ENCODE assay signal across 8 cellular contexts in genomic region chr2:96205238-96205637, GRCh38. TPM values are rescaled to one million over a fixed set of nuclear protein-coding genes. Genes with fewer than 3 reads are reported as not detected.
A peak's percentile ranks its signal among the peaks of the same experiment; 100 is the strongest.
DNase-seq lines count a peak whose midpoint lies in the region; ATAC-seq and TF ChIP-seq lines count a peak whose summit lies in the region.

No MANE protein-coding gene starts in this region.

- H3K79me2 ChIP-seq in OCI-LY3 (ENCODE audit: low read length) = peaks cover 95% of the 10 kb centered on the region

- intact Hi-C loops in esophagus muscularis mucosa (cut with DNase I) = no loop called here
- intact Hi-C loops in sigmoid colon (cut with DNase I) = loop anchor here (5.0 kb wide), 1 partner anchor 332 kb away; the partner anchor contains the start of gene ARID5A

- H3K4me1 ChIP-seq in OCI-LY3 (ENCODE audit: low read length) (peaks cover 59% of the 10 kb centered on the region), esophagus muscularis mucosa (peaks cover 62 to 87% (median 84%) of the 10 kb centered on the region in 4 donors), sigmoid colon (peaks cover 0 to 82% (median 71%) of the 10 kb centered on the region in 4 donors)

- 22% methylated on average over 4 of the region's 4 CpGs for WGBS in esophagus muscularis mucosa
- 55 to 57% methylated on average over 4 of the region's 4 CpGs for WGBS in sigmoid colon, 2 donors

- peaks cover 72% of the 10 kb centered on the region for H4K20me1 ChIP-seq in OCI-LY3 (ENCODE audit: insufficient read depth, low read length)

- H3K36me3 ChIP-seq in OCI-LY3 (replicated peaks; ENCODE audit: low read depth, low read length) = peaks cover 11% of the 10 kb centered on the region
- H3K36me3 ChIP-seq in esophagus muscularis mucosa = no peaks in the 10 kb centered on the region
- H3K36me3 ChIP-seq in sigmoid colon = no peaks in the 10 kb centered on the region

- TF ChIP-seq CTCF in GM12864 (IDR thresholded peaks at IDR 0.05; ENCODE audit: low read depth, low read length, missing control alignments) (no peak), OCI-LY3 (IDR thresholded peaks at IDR 0.05; ENCODE audit: low read depth, low read length) (no peak), esophagus muscularis mucosa (IDR thresholded peaks at IDR 0.05) (no peak), sigmoid colon (IDR thresholded peaks at IDR 0.05) (no peak)

- H3K4me2 ChIP-seq in OCI-LY3 (ENCODE audit: low read length) = peak overlapping the region; percentile 19

- H3K27ac ChIP-seq in OCI-LY3 (ENCODE audit: low read length) = no peak overlapping the region
- peak overlapping the region; percentile 71 to 78 (median 72) for H3K27ac ChIP-seq in esophagus muscularis mucosa (replicated peaks in 1 of 4)
- H3K27ac ChIP-seq in sigmoid colon = peak overlapping the region; percentile 56 to 71 (median 66)

- H3K4me3 ChIP-seq in GM12864 (ENCODE audit: low read depth, low read length) (peak overlapping the region; percentile 26; the same call in 1 of the 2 replicates), OCI-LY3 (ENCODE audit: low read length) (no peak overlapping the region), esophagus muscularis mucosa (peak overlapping the region in 3 of 4 donors; percentile 23 to 33 (median 27)), sigmoid colon (no peak overlapping the region)

- H3K27me3 ChIP-seq in OCI-LY3 (ENCODE audit: low read depth, low read length) = no peaks in the 10 kb centered on the region
- no peaks in the 10 kb centered on the region for H3K27me3 ChIP-seq in esophagus muscularis mucosa
- H3K27me3 ChIP-seq in sigmoid colon = no peaks in the 10 kb centered on the region

- no peak overlapping the region for H2AFZ ChIP-seq in OCI-LY3 (ENCODE audit: low read depth, low read length)

- no peak for ATAC-seq in GM21576 (IDR thresholded peaks at IDR 0.05; ENCODE audit: unreplicated experiment)
- ATAC-seq in GM21526 (IDR thresholded peaks at IDR 0.05; ENCODE audit: low FRiP score, unreplicated experiment) = no peak

- TF ChIP-seq POLR2A in esophagus muscularis mucosa (IDR thresholded peaks at IDR 0.05; ENCODE audit: low read depth) (no peak), sigmoid colon (IDR thresholded peaks at IDR 0.05) (no peak)

- TF ChIP-seq EP300 in esophagus muscularis mucosa (IDR thresholded peaks at IDR 0.05) (no peak), sigmoid colon (IDR thresholded peaks at IDR 0.05) (no peak)

- no peaks in the 10 kb centered on the region for H3K9me3 ChIP-seq in OCI-LY3 (ENCODE audit: insufficient read depth, low read length)
- H3K9me3 ChIP-seq in esophagus muscularis mucosa = no peaks in the 10 kb centered on the region
- H3K9me3 ChIP-seq in sigmoid colon = no peaks in the 10 kb centered on the region

- no peak overlapping the region for H3K9ac ChIP-seq in OCI-LY3 (ENCODE audit: low read length)

- DNase-seq in GM12864 (ENCODE audit: low read depth) = no peak
- DNase-seq in esophagus muscularis mucosa (ENCODE audit: extremely low spot score) = no peak
- DNase-seq in sigmoid colon = no peak
- no peak for DNase-seq in stimulated activated CD4-positive, alpha-beta T cell treated with anti-CD3 and anti-CD28 coated beads, Interleukin-2, amount 100 ng/mL, for 48 hours
- no peak for DNase-seq in activated CD4-positive, alpha-beta T cell treated with anti-CD3 and anti-CD28 coated beads, Interleukin-2, amount 50 U/mL, for 48 hours

RNA-seq across cellular contexts. Expression of gene STARD7, which starts 3.4 kb away (rescaled TPM):
- total RNA-seq in esophagus muscularis mucosa = 100 to 1,000 TPM in 1 of 4 donors, 10 to 100 TPM in 3; 85.0 to 110 (median 92.2) TPM
- 10 to 100 TPM; 50.4 to 88.5 (median 73.1) TPM for total RNA-seq in sigmoid colon
- 10 to 100 TPM; 39.6 to 74.6 (median 40.5) TPM for polyA plus RNA-seq in sigmoid colon

RNA-seq across cellular contexts. Expression of gene DUSP2, which starts 60.0 kb away (rescaled TPM):
- total RNA-seq in esophagus muscularis mucosa (1 to 10 TPM; 1.1 to 5.5 (median 1.7) TPM), sigmoid colon (1 to 10 TPM in 3 of 4 donors, not detected in 1; 2.5 to 6.7 (median 3.0) TPM)
- polyA plus RNA-seq in sigmoid colon = 10 to 100 TPM in 1 of 3 donors, 1 to 10 TPM in 2; 1.2 to 17.4 (median 1.2) TPM

Comparison
In these comparisons a context has a peak if more than half of its experiments do, and no peak if none do; other contexts are left out.
1. H3K4me3 ChIP-seq: peak in GM12864 (single experiment) and esophagus muscularis mucosa (3 of 4); none in OCI-LY3 (single experiment) and sigmoid colon (0 of 4).